ENCODE assay signal across 10 cellular contexts in the genomic region with DNA sequence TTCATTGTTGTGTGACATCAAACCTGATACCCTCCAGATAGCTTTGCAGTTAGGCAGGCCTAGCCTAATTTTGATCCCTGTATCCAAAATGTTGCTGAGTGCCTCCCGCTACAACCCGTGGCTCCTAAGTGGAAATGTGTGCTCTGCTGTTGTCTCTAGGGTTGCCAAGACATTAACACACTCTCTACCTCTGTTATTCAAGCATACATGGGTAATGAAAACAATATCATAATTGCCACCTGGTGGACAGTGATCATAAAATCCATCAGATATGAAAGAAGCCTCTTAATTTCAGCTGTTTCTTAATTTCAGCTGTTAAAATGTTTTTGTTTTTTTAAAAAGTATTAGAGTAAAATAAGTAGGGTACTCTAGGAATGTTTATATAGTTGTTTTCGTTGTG.
DNase-seq lines count a peak whose midpoint lies in the region; FAIRE-seq and TF ChIP-seq lines count a peak whose summit lies in the region.
"Had no signal": no experiment of that assay in that cellular context is flagged by ENCODE, and none has a peak within 500 bp of the region (broad histone marks: within the 10 kb centered on the region; RNA-seq: fewer than 3 reads in every experiment).

No MANE protein-coding gene starts in this region.

- peaks cover 27% of the 10 kb centered on the region for H3K36me3 Mint-ChIP-seq in endodermal cell (ENCODE audit: low read depth)

- H3K4me3 ChIP-seq in endodermal cell (ENCODE audit: low read length) (no peak overlapping the region), small intestine (ENCODE audit: low read depth in 1 of 2, low read length in 2 of 2) (no peak overlapping the region)
- H3K4me3 ChIP-seq: BLaER1 had no signal

- H3K27me3 Mint-ChIP-seq in endodermal cell (ENCODE audit: insufficient read depth), result no peaks in the 10 kb centered on the region

- H3K9ac ChIP-seq in endodermal cell (ENCODE audit: extremely low read depth, low read length, poor library complexity, severe bottlenecking), result no peak overlapping the region
- H3K9ac ChIP-seq: BLaER1 had no signal

- TF ChIP-seq CTCF in endodermal cell (conservative IDR thresholded peaks at IDR 0.05), result peak; percentile 62

- H3K27me3 ChIP-seq in endodermal cell (ENCODE audit: control insufficient read depth, insufficient read depth, low read length, poor library complexity, severe bottlenecking), result no peaks in the 10 kb centered on the region
- H3K27me3 ChIP-seq in small intestine (ENCODE audit: control insufficient read depth in 2 of 2, insufficient read depth in 2 of 2, low read length in 2 of 2), result no peaks in the 10 kb centered on the region
- H3K27me3 ChIP-seq: BLaER1 had no signal

- no peaks in the 10 kb centered on the region for H3K36me3 ChIP-seq in endodermal cell (ENCODE audit: control insufficient read depth, insufficient read depth, low read length)
- no peaks in the 10 kb centered on the region for H3K36me3 ChIP-seq in small intestine (ENCODE audit: control insufficient read depth in 2 of 2, insufficient read depth in 2 of 2, low read length in 2 of 2)
- H3K36me3 ChIP-seq: BLaER1 had no signal

- no peak overlapping the region for H3K4me3 Mint-ChIP-seq in endodermal cell

- H3K4me1 ChIP-seq in endodermal cell (ENCODE audit: control insufficient read depth, insufficient read depth, low read length) (peaks cover 7% of the 10 kb centered on the region), small intestine (ENCODE audit: control insufficient read depth in 2 of 2, insufficient read depth in 1 of 2, low read depth in 1 of 2, low read length in 1 of 2) (no peaks in the 10 kb centered on the region)
- H3K4me1 ChIP-seq: BLaER1 had no signal

- H3K27ac Mint-ChIP-seq in endodermal cell, result peak overlapping the region; percentile 32

- no peaks in the 10 kb centered on the region for H3K9me3 Mint-ChIP-seq in endodermal cell

- H3K27ac ChIP-seq in endodermal cell (ENCODE audit: low read depth, low read length), result no peak overlapping the region
- no peak overlapping the region for H3K27ac ChIP-seq in small intestine (ENCODE audit: low read depth in 1 of 2, low read length in 1 of 2)
- H3K27ac ChIP-seq: BLaER1 had no signal

- H3K9me3 ChIP-seq in endodermal cell (ENCODE audit: control insufficient read depth, low read length) (peaks cover 5% of the 10 kb centered on the region), small intestine (ENCODE audit: control insufficient read depth, low read depth) (no peaks in the 10 kb centered on the region)
- H3K9me3 ChIP-seq: BLaER1 had no signal

- FAIRE-seq in small intestine (lab: Jason Lieb, UNC), result no peak
- FAIRE-seq: H1 had no signal

- WGBS in endodermal cell (ENCODE audit: insufficient coverage in 1 of 2, insufficient read length in 1 of 2), 2 experiments, result 96 to 100% methylated on average over 2 to 3 of the region's 3 CpGs
- WGBS in small intestine, 3 donors, result 62 to 65% (median 63%) methylated on average over 3 of the region's 3 CpGs

- DNase-seq in NCI-H2196 (lab: John Stamatoyannopoulos, UW; ENCODE audit: unreplicated experiment) (peak; percentile 61), NCI-H2196 treated with DMSO at 0.1 percent for 48 hours (lab: John Stamatoyannopoulos, UW; ENCODE audit: unreplicated experiment) (no peak), NCI-H2171 treated with DMSO at 0.1 percent for 48 hours (lab: John Stamatoyannopoulos, UW) (peak; percentile 59), endodermal cell (no peak), small intestine (peak; percentile 13), GM19240 (ENCODE audit: insufficient read length, low spot score) (no peak), NCI-H345 treated with DMSO at 0.1 percent for 48 hours (lab: John Stamatoyannopoulos, UW; ENCODE audit: unreplicated experiment) (no peak)
- no peak for DNase-seq in stimulated activated CD4-positive, alpha-beta T cell treated with anti-CD3 and anti-CD28 coated beads, Interleukin-12 subunit alpha, Interleukin-12 subunit beta, amount 100 ng/mL, for 4 hours

- H3K4me1 Mint-ChIP-seq in endodermal cell, result peaks cover 33% of the 10 kb centered on the region

Comparison
In these comparisons a context has a peak if more than half of its experiments do, and no peak if none do; other contexts are left out.
1. DNase-seq: peak in NCI-H2196 (single experiment), NCI-H2171 treated with DMSO at 0.1 percent for 48 hours (single experiment) and small intestine (single experiment); none in NCI-H2196 treated with DMSO at 0.1 percent for 48 hours (single experiment), endodermal cell (single experiment), GM19240 (single experiment), NCI-H345 treated with DMSO at 0.1 percent for 48 hours (single experiment) and stimulated activated CD4-positive, alpha-beta T cell treated with anti-CD3 and anti-CD28 coated beads, Interleukin-12 subunit alpha, Interleukin-12 subunit beta, amount 100 ng/mL, for 4 hours (single experiment).